ENCODE assay signal across 16 cellular contexts in the genomic region with DNA sequence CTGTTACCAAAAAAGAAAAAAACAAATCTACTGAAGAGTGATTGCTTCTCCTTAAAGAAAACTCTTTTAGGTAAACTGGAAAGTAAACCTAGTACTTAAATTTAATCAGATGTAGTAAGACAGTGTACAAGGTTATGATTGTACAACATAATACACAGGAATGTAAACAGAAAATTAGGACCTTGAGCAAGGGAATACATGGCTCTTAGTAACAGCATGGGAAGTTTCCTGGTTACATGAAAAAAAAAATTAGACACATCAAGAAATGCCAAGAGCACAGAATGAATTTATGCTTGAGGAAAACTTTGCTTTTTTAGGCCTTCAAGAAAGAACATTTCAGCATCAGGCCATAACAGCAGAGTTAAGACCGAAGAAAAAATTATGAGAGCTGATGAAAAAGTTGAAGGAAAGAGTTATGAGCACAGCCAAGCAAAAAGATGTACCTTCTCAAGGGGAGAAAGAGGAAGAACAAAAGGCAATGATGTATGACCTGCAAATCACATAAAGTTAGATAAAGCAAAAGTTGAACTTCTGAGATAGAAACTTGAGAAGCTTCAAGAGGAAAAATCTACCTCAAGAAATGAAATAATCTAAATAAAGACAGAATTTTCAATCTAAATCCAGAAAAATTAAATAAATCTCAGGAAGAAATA.
DNase-seq lines count a peak whose midpoint lies in the region; ATAC-seq and TF ChIP-seq lines count a peak whose summit lies in the region.
"Had no signal": no experiment of that assay in that cellular context is flagged by ENCODE, and none has a peak within 500 bp of the region (broad histone marks: within the 10 kb centered on the region; RNA-seq: fewer than 3 reads in every experiment).

No MANE protein-coding gene starts in this region.

- H3K36me3 Mint-ChIP-seq in naive B cell = no peaks in the 10 kb centered on the region
- H3K36me3 Mint-ChIP-seq: CD8-positive, alpha-beta memory T cell had no signal

- no peaks in the 10 kb centered on the region for H3K9me3 ChIP-seq in OCI-LY1 (ENCODE audit: low read length)
- H3K9me3 ChIP-seq: BLaER1 treated with 17β-estradiol and CSF1 and Interleukin-3, amounts not matched to agents 10 nM and 100 nM had no signal

- TF ChIP-seq CTCF in OCI-LY1 (IDR thresholded peaks at IDR 0.05; ENCODE audit: low read length) (no peak), choroid plexus epithelial cell (conservative IDR thresholded peaks at IDR 0.05; ENCODE audit: low read depth, low read length) (no peak)

- no peaks in the 10 kb centered on the region for H3K27me3 Mint-ChIP-seq in naive B cell
- H3K27me3 Mint-ChIP-seq: CD8-positive, alpha-beta memory T cell had no signal

- H3K4me2 ChIP-seq in OCI-LY1 (ENCODE audit: low read length) = peak overlapping the region; percentile 40
- H3K4me2 ChIP-seq: BLaER1 treated with 17β-estradiol and CSF1 and Interleukin-3, amounts not matched to agents 10 nM and 100 nM; PC-9 had no signal

- no peaks in the 10 kb centered on the region for H3K9me2 ChIP-seq in OCI-LY1 (ENCODE audit: low read depth, low read length)

- H3K4me1 Mint-ChIP-seq in naive B cell = peaks cover 5 to 19% (median 11%) of the 10 kb centered on the region in 3 donors
- H3K4me1 Mint-ChIP-seq: CD8-positive, alpha-beta memory T cell had no signal

- H2AFZ ChIP-seq in OCI-LY1 (ENCODE audit: low read length) = no peak overlapping the region
- H2AFZ ChIP-seq: PC-9 had no signal

- H3K9me3 Mint-ChIP-seq in naive B cell = peaks cover 0 to 7% (median 0%) of the 10 kb centered on the region in 7 donors

- peak overlapping the region in 4 of 6 donors; percentile 4 to 66 (median 44) for H3K27ac Mint-ChIP-seq in naive B cell
- H3K27ac Mint-ChIP-seq: CD8-positive, alpha-beta memory T cell had no signal

- no peaks in the 10 kb centered on the region for H4K20me1 ChIP-seq in OCI-LY1 (ENCODE audit: insufficient read depth, low read length)
- H4K20me1 ChIP-seq: BLaER1 treated with 17β-estradiol and CSF1 and Interleukin-3, amounts not matched to agents 10 nM and 100 nM had no signal

- peak overlapping the region in 5 of 8 donors; percentile 1 to 80 (median 27) for H3K4me3 Mint-ChIP-seq in naive B cell
- H3K4me3 Mint-ChIP-seq: CD8-positive, alpha-beta memory T cell had no signal

- DNase-seq in EH (ENCODE audit: low read depth) = peak; percentile 24
- DNase-seq in choroid plexus epithelial cell (ENCODE audit: low read depth) = peak; percentile 4
- DNase-seq in naive B cell = no peak
- DNase-seq in KG1 (lab: John Stamatoyannopoulos, UW) = no peak
- no peak for DNase-seq in RPMI8226
- DNase-seq: CD8-positive, alpha-beta memory T cell; NCI-H1048; NCI-H1436; NCI-H2029 treated with DMSO at 0.1 percent for 48 hours; NCI-H2171 treated with DMSO at 0.1 percent for 48 hours; NK-92 treated with Interleukin-12 subunit alpha and Interleukin-12 subunit beta, amount 100 ng/mL, for 24 hours; PC-9 had no signal

- no peaks in the 10 kb centered on the region for H3K79me2 ChIP-seq in OCI-LY1 (ENCODE audit: insufficient read depth, low read length)

- no peak overlapping the region for H3K4me3 ChIP-seq in OCI-LY1 (ENCODE audit: low read depth, low read length, poor library complexity, severe bottlenecking)
- H3K4me3 ChIP-seq in choroid plexus epithelial cell (ENCODE audit: low read depth, low read length) = no peak overlapping the region
- H3K4me3 ChIP-seq: BLaER1 treated with 17β-estradiol and CSF1 and Interleukin-3, amounts not matched to agents 10 nM and 100 nM; PC-9 had no signal

- peaks cover 49% of the 10 kb centered on the region for H3K4me1 ChIP-seq in OCI-LY1 (ENCODE audit: insufficient read depth, low read length, severe bottlenecking)

- no peaks in the 10 kb centered on the region for H3K36me3 ChIP-seq in OCI-LY1 (ENCODE audit: insufficient read depth, low read length)
- H3K36me3 ChIP-seq: BLaER1 treated with 17β-estradiol and CSF1 and Interleukin-3, amounts not matched to agents 10 nM and 100 nM had no signal

- H3K27me3 ChIP-seq in OCI-LY1 (ENCODE audit: insufficient read depth, low read length) = no peaks in the 10 kb centered on the region
- H3K27me3 ChIP-seq: BLaER1 treated with 17β-estradiol and CSF1 and Interleukin-3, amounts not matched to agents 10 nM and 100 nM had no signal

- peak overlapping the region; percentile 43; the same call in 1 of the 2 replicates for H3K9ac ChIP-seq in OCI-LY1 (ENCODE audit: low read length)
- H3K9ac ChIP-seq: BLaER1 treated with 17β-estradiol and CSF1 and Interleukin-3, amounts not matched to agents 10 nM and 100 nM had no signal

- peak; percentile 79 to 89 for ATAC-seq in naive B cell (ENCODE audit: low read depth in 2 of 2)
- ATAC-seq in activated CD4-positive, CD25-positive, alpha-beta regulatory T cell treated with anti-CD3 and anti-CD28 coated beads, Interleukin-2, amount 50 U/mL, for 24 hours = no peak
- ATAC-seq: HepG2 had no signal

- no peaks in the 10 kb centered on the region for H3F3A ChIP-seq in OCI-LY1 (ENCODE audit: insufficient read depth, low read length)

- H3K27ac ChIP-seq in OCI-LY1 (ENCODE audit: low read depth, low read length, poor library complexity, severe bottlenecking) = peak overlapping the region; percentile 89
- H3K27ac ChIP-seq: BLaER1 treated with 17β-estradiol and CSF1 and Interleukin-3, amounts not matched to agents 10 nM and 100 nM; PC-9 had no signal

Comparison
In these comparisons a context has a peak if more than half of its experiments do, and no peak if none do; other contexts are left out.
1. DNase-seq: peak in EH (single experiment) and choroid plexus epithelial cell (single experiment); none in naive B cell (single experiment), KG1 (single experiment) and RPMI8226 (single experiment).
2. ATAC-seq: peak in naive B cell (2 of 2); none in activated CD4-positive, CD25-positive, alpha-beta regulatory T cell treated with anti-CD3 and anti-CD28 coated beads, Interleukin-2, amount 50 U/mL, for 24 hours (0 of 2).